In the genomic region with DNA sequence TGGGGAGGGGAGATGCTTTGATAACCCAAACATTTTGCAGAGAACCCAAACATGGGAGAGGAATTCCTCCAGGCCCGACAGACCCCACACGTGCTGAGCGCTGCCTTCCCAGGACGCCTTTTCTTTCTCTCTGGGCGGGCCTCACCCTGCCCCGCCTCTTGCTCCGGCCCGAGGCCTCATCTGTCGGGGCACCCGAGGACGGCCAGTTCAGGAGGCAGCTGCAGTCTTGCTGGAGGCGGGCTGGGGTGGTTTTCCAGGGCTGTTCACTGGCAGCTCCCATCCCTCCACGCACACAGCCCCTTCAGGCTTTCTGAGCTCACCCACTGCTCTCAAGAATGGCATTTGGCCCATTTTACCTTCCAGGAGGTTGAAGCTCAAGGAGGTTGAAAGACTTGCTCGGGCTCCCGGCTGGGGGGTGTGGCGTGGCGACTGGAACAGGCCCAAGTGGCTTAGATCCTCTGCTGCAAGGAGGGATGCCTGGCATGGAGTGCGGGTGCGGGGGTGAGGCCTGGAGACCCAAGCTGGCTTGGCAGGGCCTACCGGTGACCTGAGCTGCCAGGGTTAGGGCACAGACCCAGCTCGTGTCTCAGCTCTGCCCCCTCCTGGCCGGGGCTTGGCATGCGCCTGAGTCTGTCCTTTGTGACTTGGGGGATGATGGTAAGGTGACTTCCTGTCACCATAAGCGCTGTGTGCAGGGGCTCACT, we compare ENCODE assay signal across 8 cellular contexts.
DNase-seq lines count a peak whose midpoint lies in the region; ATAC-seq and TF ChIP-seq lines count a peak whose summit lies in the region.

No MANE protein-coding gene starts in this region.

- H3K27ac ChIP-seq in CD4-positive, alpha-beta T cell (ENCODE audit: low read depth, low read length) = no peak overlapping the region
- H3K27ac ChIP-seq in GM23338 (ENCODE audit: low read depth) (no peak overlapping the region), OCI-LY7 (ENCODE audit: low read depth, low read length, poor library complexity, severe bottlenecking) (no peak overlapping the region), gastrocnemius medialis (no peak overlapping the region)

- H3K27me3 ChIP-seq in CD4-positive, alpha-beta T cell (ENCODE audit: control insufficient read depth, insufficient read depth, low read length) = no peaks in the 10 kb centered on the region
- no peaks in the 10 kb centered on the region for H3K27me3 ChIP-seq in GM23338 (ENCODE audit: insufficient read depth)
- no peaks in the 10 kb centered on the region for H3K27me3 ChIP-seq in gastrocnemius medialis

- CTCF ChIA-PET in CD4-positive, alpha-beta T cell (lab: Charles Lee) = no interaction called here
- CTCF ChIA-PET in OCI-LY7 (lab: Charles Lee; ENCODE audit: unreplicated experiment) = no interaction called here

- H3K9me2 ChIP-seq in GM23338 (ENCODE audit: insufficient read depth) = no peaks in the 10 kb centered on the region
- no peaks in the 10 kb centered on the region for H3K9me2 ChIP-seq in OCI-LY7 (ENCODE audit: insufficient read depth, low read length)

- H3K36me3 Mint-ChIP-seq in CD4-positive, alpha-beta T cell (ENCODE audit: low read depth) = no peaks in the 10 kb centered on the region
- H3K36me3 Mint-ChIP-seq in GM23338 (ENCODE audit: low read depth) = peaks cover 3% of the 10 kb centered on the region; the same call in 1 of the 3 replicates
- no peaks in the 10 kb centered on the region for H3K36me3 Mint-ChIP-seq in activated naive CD8-positive, alpha-beta T cell treated with anti-CD3 and anti-CD28 coated beads, Interleukin-2, amount 50 U/mL, for 24 hours (ENCODE audit: low read depth)

- H3K4me1 Mint-ChIP-seq in CD4-positive, alpha-beta T cell (ENCODE audit: low read depth) = no peaks in the 10 kb centered on the region
- H3K4me1 Mint-ChIP-seq in GM23338 = peaks cover 10% of the 10 kb centered on the region
- no peaks in the 10 kb centered on the region for H3K4me1 Mint-ChIP-seq in activated naive CD8-positive, alpha-beta T cell treated with anti-CD3 and anti-CD28 coated beads, Interleukin-2, amount 50 U/mL, for 24 hours

- no peaks in the 10 kb centered on the region for H3K9me3 ChIP-seq in CD4-positive, alpha-beta T cell (ENCODE audit: control insufficient read depth, low read length)
- H3K9me3 ChIP-seq in OCI-LY7 (ENCODE audit: low read length) = no peaks in the 10 kb centered on the region
- no peaks in the 10 kb centered on the region for H3K9me3 ChIP-seq in gastrocnemius medialis

- no TSS peak for BruUV-seq in OCI-LY7 (replicated peaks; lab: Mats Ljungman, UMichigan)

- no peaks in the 10 kb centered on the region for H3K79me2 ChIP-seq in GM23338 (replicated peaks; ENCODE audit: insufficient read depth)
- H3K79me2 ChIP-seq in OCI-LY7 (ENCODE audit: insufficient read depth, low read depth, low read length) = no peaks in the 10 kb centered on the region

- in situ Hi-C loops in gastrocnemius medialis (cut with MboI; ENCODE audit: low sequenced_read_pairs in 4 of 4) = no loop called here

- no peaks in the 10 kb centered on the region for H4K20me1 ChIP-seq in GM23338 (replicated peaks; ENCODE audit: insufficient read depth)
- H4K20me1 ChIP-seq in OCI-LY7 (ENCODE audit: insufficient read depth, low read length) = no peaks in the 10 kb centered on the region

- H3K4me2 ChIP-seq in GM23338 = no peak overlapping the region
- H3K4me2 ChIP-seq in OCI-LY7 (ENCODE audit: low read length) = no peak overlapping the region

- H3K4me1 ChIP-seq in GM23338 (ENCODE audit: insufficient read depth) (no peaks in the 10 kb centered on the region), OCI-LY7 (ENCODE audit: insufficient read depth, low read length, poor library complexity, severe bottlenecking) (no peaks in the 10 kb centered on the region), gastrocnemius medialis (no peaks in the 10 kb centered on the region)

- POLR2A ChIA-PET in CD4-positive, alpha-beta T cell (lab: Charles Lee) = no interaction called here
- POLR2A ChIA-PET in OCI-LY7 (lab: Charles Lee) = no interaction called here

- no peak for TF ChIP-seq POLR2A in gastrocnemius medialis (IDR thresholded peaks at IDR 0.05)

- intact Hi-C loops in CD4-positive, alpha-beta T cell (cut with DNase I, micrococcal nuclease) = no loop called here
- intact Hi-C loops in OCI-LY7 (cut with micrococcal nuclease; ENCODE audit: unreplicated experiment) (no loop called here), left ventricle myocardium superior (cut with micrococcal nuclease) (no loop called here), gastrocnemius medialis (cut with DNase I; ENCODE audit: low total_unique reads) (loop anchor here (1.0 kb wide), 1 partner anchor 143 kb away; the partner anchor contains the start of gene SORCS2)

- H2AFZ ChIP-seq in GM23338 (peak overlapping the region; percentile 78; the same call in 1 of the 2 replicates), OCI-LY7 (ENCODE audit: low read length) (no peak overlapping the region)

- no peak overlapping the region for H3K27ac Mint-ChIP-seq in CD4-positive, alpha-beta T cell
- no peak overlapping the region for H3K27ac Mint-ChIP-seq in GM23338
- no peak overlapping the region for H3K27ac Mint-ChIP-seq in activated naive CD8-positive, alpha-beta T cell treated with anti-CD3 and anti-CD28 coated beads, Interleukin-2, amount 50 U/mL, for 24 hours

- H3F3A ChIP-seq in GM23338 (replicated peaks; ENCODE audit: low read depth) = no peaks in the 10 kb centered on the region

- H3K9me3 Mint-ChIP-seq in CD4-positive, alpha-beta T cell = no peaks in the 10 kb centered on the region
- H3K9me3 Mint-ChIP-seq in GM23338 = peaks cover 4% of the 10 kb centered on the region
- H3K9me3 Mint-ChIP-seq in activated naive CD8-positive, alpha-beta T cell treated with anti-CD3 and anti-CD28 coated beads, Interleukin-2, amount 50 U/mL, for 24 hours = no peaks in the 10 kb centered on the region

- DNase-seq in CD4-positive, alpha-beta T cell = peak in 6 of 10 experiments; percentile 4 to 18 (median 11)
- DNase-seq in GM23338 (ENCODE audit: low spot score) (peak; percentile 87), OCI-LY7 (ENCODE audit: low spot score) (peak; percentile 45), left ventricle myocardium superior (peak; percentile 71), gastrocnemius medialis (peak in 1 of 2 donors; percentile 38)
- peak; percentile 72 for DNase-seq in activated naive CD8-positive, alpha-beta T cell treated with anti-CD3 and anti-CD28 coated beads, Interleukin-2, amount 50 U/mL, for 24 hours

- H3K36me3 ChIP-seq in GM23338 (ENCODE audit: insufficient read depth) = no peaks in the 10 kb centered on the region
- H3K36me3 ChIP-seq in OCI-LY7 (ENCODE audit: insufficient read depth, low read length) = no peaks in the 10 kb centered on the region
- H3K36me3 ChIP-seq in gastrocnemius medialis = no peaks in the 10 kb centered on the region

- H3K4me3 ChIP-seq in GM23338 = no peak overlapping the region
- no peak overlapping the region for H3K4me3 ChIP-seq in OCI-LY7 (ENCODE audit: low read depth, low read length, poor library complexity, severe bottlenecking)
- H3K4me3 ChIP-seq in gastrocnemius medialis = no peak overlapping the region

- H3K4me3 Mint-ChIP-seq in CD4-positive, alpha-beta T cell = no peak overlapping the region
- H3K4me3 Mint-ChIP-seq in GM23338 = no peak overlapping the region
- no peak overlapping the region for H3K4me3 Mint-ChIP-seq in activated naive CD8-positive, alpha-beta T cell treated with anti-CD3 and anti-CD28 coated beads, Interleukin-2, amount 50 U/mL, for 24 hours

- TF ChIP-seq CTCF in CD4-positive, alpha-beta T cell (IDR thresholded peaks at IDR 0.05) = no peak
- peak; percentile 73 to 94 for TF ChIP-seq CTCF in GM23338 (conservative IDR thresholded peaks at IDR 0.05; ENCODE audit: low read depth in 2 of 2)
- peak; percentile 77 for TF ChIP-seq CTCF in OCI-LY7 (conservative IDR thresholded peaks at IDR 0.05; ENCODE audit: low read length)
- peak; percentile 25 to 60 (median 49) for TF ChIP-seq CTCF in gastrocnemius medialis (IDR thresholded peaks at IDR 0.05 in 4 of 5, conservative IDR thresholded peaks at IDR 0.05 in 1 of 5)

- no peak for ATAC-seq in CD4-positive, alpha-beta T cell (ENCODE audit: poor library complexity)
- ATAC-seq in GM23338 (peak; percentile 93), left ventricle myocardium superior (peak; percentile 76), gastrocnemius medialis (peak; percentile 58 to 74), GM18907 (IDR thresholded peaks at IDR 0.05; ENCODE audit: unreplicated experiment) (no peak), GM19351 (IDR thresholded peaks at IDR 0.05; ENCODE audit: unreplicated experiment) (no peak)
- ATAC-seq in activated naive CD8-positive, alpha-beta T cell treated with anti-CD3 and anti-CD28 coated beads, Interleukin-2, amount 50 U/mL, for 24 hours = peak; percentile 60

- H3K27me3 Mint-ChIP-seq in CD4-positive, alpha-beta T cell = peaks cover 3% of the 10 kb centered on the region
- H3K27me3 Mint-ChIP-seq in GM23338 (ENCODE audit: insufficient read depth, low read depth, poor library complexity) = peaks cover 19% of the 10 kb centered on the region
- no peaks in the 10 kb centered on the region for H3K27me3 Mint-ChIP-seq in activated naive CD8-positive, alpha-beta T cell treated with anti-CD3 and anti-CD28 coated beads, Interleukin-2, amount 50 U/mL, for 24 hours

TF ChIP-seq in GM23338, 12 proteins besides CTCF, POLR2A, EP300 and RAD21:
- no peak for TF ChIP-seq EZH2 (IDR thresholded peaks at IDR 0.05; ENCODE audit: low read depth, unreplicated experiment)
- no peak for TF ChIP-seq CREB1 (CRISPR knock-in tag; IDR thresholded peaks at IDR 0.05; ENCODE audit: low read depth)
- TF ChIP-seq EZH2phosphoT487 (IDR thresholded peaks at IDR 0.05; ENCODE audit: unreplicated experiment) = no peak

Comparison
In these comparisons a context has a peak if more than half of its experiments do, and no peak if none do; other contexts are left out.
1. ATAC-seq: peak in GM23338 (single experiment), activated naive CD8-positive, alpha-beta T cell treated with anti-CD3 and anti-CD28 coated beads, Interleukin-2, amount 50 U/mL, for 24 hours (single experiment), left ventricle myocardium superior (single experiment) and gastrocnemius medialis (2 of 2); none in CD4-positive, alpha-beta T cell (single experiment), GM18907 (single experiment) and GM19351 (single experiment).